18 cellular contexts compared by ENCODE assay signal in genomic region chr7:157928808-157929425, GRCh38.
A peak's percentile ranks its signal among the peaks of the same experiment; 100 is the strongest.
DNase-seq lines count a peak whose midpoint lies in the region; ATAC-seq, FAIRE-seq and TF ChIP-seq lines count a peak whose summit lies in the region.
"Had no signal": no experiment of that assay in that cellular context is flagged by ENCODE, and none has a peak within 500 bp of the region (broad histone marks: within the 10 kb centered on the region; RNA-seq: fewer than 3 reads in every experiment).

No MANE protein-coding gene starts in this region.

- no peak for TF ChIP-seq POLR2A in H54 (IDR thresholded peaks at IDR 0.05; ENCODE audit: low read depth, low read length)

- H3K9ac ChIP-seq in BLaER1 (no peak overlapping the region), endodermal cell (ENCODE audit: extremely low read depth, low read length, poor library complexity, severe bottlenecking) (no peak overlapping the region)

- peaks cover 72% of the 10 kb centered on the region for H3K4me1 ChIP-seq in BLaER1
- H3K4me1 ChIP-seq in CD8-positive, alpha-beta T cell (ENCODE audit: insufficient read depth, low read length) = peaks cover 45% of the 10 kb centered on the region
- H3K4me1 ChIP-seq in endodermal cell (ENCODE audit: control insufficient read depth, insufficient read depth, low read length) = no peaks in the 10 kb centered on the region
- H3K4me1 ChIP-seq: Caco-2 had no signal

- POLR2A ChIA-PET in CD8-positive, alpha-beta T cell (lab: Charles Lee) = no interaction called here
- POLR2A ChIA-PET in naive thymus-derived CD8-positive, alpha-beta T cell (lab: Charles Lee) = no interaction called here
- POLR2A ChIA-PET in activated CD4-positive, alpha-beta memory T cell treated with anti-CD3 and anti-CD28 coated beads for 36 hours (lab: Charles Lee) = no interaction called here

- DNase-seq in CD8-positive, alpha-beta T cell = no peak
- peak; percentile 36 for DNase-seq in endodermal cell
- no peak for DNase-seq in naive thymus-derived CD8-positive, alpha-beta T cell
- no peak for DNase-seq in activated CD4-positive, alpha-beta memory T cell treated with anti-CD3 and anti-CD28 coated beads for 36 hours
- no peak for DNase-seq in SHP77 treated with DMSO at 0.1 percent for 48 hours (lab: John Stamatoyannopoulos, UW)
- no peak for DNase-seq in H54 (ENCODE audit: insufficient read length, low spot score)
- DNase-seq: ACHN; Caco-2; CD8-positive, alpha-beta memory T cell; DND-41; GDM1; H7 had no signal

- TF ChIP-seq CTCF in CD8-positive, alpha-beta T cell (IDR thresholded peaks at IDR 0.05) = no peak
- no peak for TF ChIP-seq CTCF in endodermal cell (conservative IDR thresholded peaks at IDR 0.05)

- peaks cover 18% of the 10 kb centered on the region for H3K9me3 ChIP-seq in BLaER1
- H3K9me3 ChIP-seq in CD8-positive, alpha-beta T cell (ENCODE audit: low read length) = no peaks in the 10 kb centered on the region
- peaks cover 63% of the 10 kb centered on the region for H3K9me3 ChIP-seq in endodermal cell (ENCODE audit: control insufficient read depth, low read length)

- intact Hi-C loops in CD8-positive, alpha-beta T cell (cut with DNase I, micrococcal nuclease) = loop anchor here (5.0 kb wide), 2 partner anchors 47 to 792 kb away; partner anchors contain the start of gene UBE3C (in 1 of the 2)
- intact Hi-C loops in activated CD4-positive, alpha-beta memory T cell treated with anti-CD3 and anti-CD28 coated beads for 36 hours (cut with micrococcal nuclease) = no loop called here

- H3K4me3 ChIP-seq in BLaER1 = no peak overlapping the region
- no peak overlapping the region for H3K4me3 ChIP-seq in CD8-positive, alpha-beta T cell (ENCODE audit: low read depth, low read length)
- no peak overlapping the region for H3K4me3 ChIP-seq in endodermal cell (ENCODE audit: low read length)

- peak overlapping the region; percentile 19; the same call in 1 of the 2 replicates for H3K4me2 ChIP-seq in BLaER1

- no peak overlapping the region for H3K4me3 Mint-ChIP-seq in CD8-positive, alpha-beta T cell
- no peak overlapping the region for H3K4me3 Mint-ChIP-seq in endodermal cell
- H3K4me3 Mint-ChIP-seq in naive thymus-derived CD8-positive, alpha-beta T cell = peak overlapping the region in 1 of 10 donors; percentile 31
- no peak overlapping the region for H3K4me3 Mint-ChIP-seq in activated CD4-positive, alpha-beta memory T cell treated with anti-CD3 and anti-CD28 coated beads for 36 hours
- H3K4me3 Mint-ChIP-seq: CD8-positive, alpha-beta memory T cell had no signal

- no peaks in the 10 kb centered on the region for H3K27me3 ChIP-seq in BLaER1
- no peaks in the 10 kb centered on the region for H3K27me3 ChIP-seq in CD8-positive, alpha-beta T cell (ENCODE audit: insufficient read depth, low read length)
- no peaks in the 10 kb centered on the region for H3K27me3 ChIP-seq in endodermal cell (ENCODE audit: control insufficient read depth, insufficient read depth, low read length, poor library complexity, severe bottlenecking)

- CTCF ChIA-PET in CD8-positive, alpha-beta T cell (lab: Charles Lee) = no interaction called here
- CTCF ChIA-PET in activated CD4-positive, alpha-beta memory T cell treated with anti-CD3 and anti-CD28 coated beads for 36 hours (lab: Charles Lee) = no interaction called here

- H4K20me1 ChIP-seq in BLaER1 = peaks cover 7% of the 10 kb centered on the region; the same call in 1 of the 2 replicates

- 63 to 78% methylated on average over 7 to 14 of the region's 14 CpGs for WGBS in endodermal cell (ENCODE audit: insufficient coverage in 1 of 2, insufficient read length in 1 of 2), 2 experiments

- peaks cover 6% of the 10 kb centered on the region for H3K9me3 Mint-ChIP-seq in CD8-positive, alpha-beta T cell
- H3K9me3 Mint-ChIP-seq in endodermal cell = peaks cover 16% of the 10 kb centered on the region
- peaks cover 0 to 10% (median under 1%) of the 10 kb centered on the region in 9 donors for H3K9me3 Mint-ChIP-seq in naive thymus-derived CD8-positive, alpha-beta T cell
- peaks cover 19% of the 10 kb centered on the region for H3K9me3 Mint-ChIP-seq in activated CD4-positive, alpha-beta memory T cell treated with anti-CD3 and anti-CD28 coated beads for 36 hours

- peak overlapping the region; percentile 78 for H3K27ac Mint-ChIP-seq in CD8-positive, alpha-beta T cell
- H3K27ac Mint-ChIP-seq in endodermal cell = no peak overlapping the region
- peak overlapping the region in 6 of 10 donors; percentile 37 to 95 (median 52) for H3K27ac Mint-ChIP-seq in naive thymus-derived CD8-positive, alpha-beta T cell
- no peak overlapping the region for H3K27ac Mint-ChIP-seq in activated CD4-positive, alpha-beta memory T cell treated with anti-CD3 and anti-CD28 coated beads for 36 hours

- H3K36me3 Mint-ChIP-seq in CD8-positive, alpha-beta T cell = no peaks in the 10 kb centered on the region
- H3K36me3 Mint-ChIP-seq in endodermal cell (ENCODE audit: low read depth) = peaks cover 6% of the 10 kb centered on the region
- no peaks in the 10 kb centered on the region for H3K36me3 Mint-ChIP-seq in naive thymus-derived CD8-positive, alpha-beta T cell
- H3K36me3 Mint-ChIP-seq in activated CD4-positive, alpha-beta memory T cell treated with anti-CD3 and anti-CD28 coated beads for 36 hours = peaks cover 8% of the 10 kb centered on the region
- H3K36me3 Mint-ChIP-seq: CD8-positive, alpha-beta memory T cell had no signal

- H3K36me3 ChIP-seq in BLaER1 = no peaks in the 10 kb centered on the region
- no peaks in the 10 kb centered on the region for H3K36me3 ChIP-seq in CD8-positive, alpha-beta T cell (ENCODE audit: insufficient read depth, low read length)
- H3K36me3 ChIP-seq in endodermal cell (ENCODE audit: control insufficient read depth, insufficient read depth, low read length) = no peaks in the 10 kb centered on the region

- peaks cover 50% of the 10 kb centered on the region for H3K4me1 Mint-ChIP-seq in CD8-positive, alpha-beta T cell (ENCODE audit: low read depth)
- H3K4me1 Mint-ChIP-seq in endodermal cell = peaks cover 5% of the 10 kb centered on the region
- H3K4me1 Mint-ChIP-seq in naive thymus-derived CD8-positive, alpha-beta T cell = peaks cover 19 to 50% (median 32%) of the 10 kb centered on the region in 4 donors
- H3K4me1 Mint-ChIP-seq in activated CD4-positive, alpha-beta memory T cell treated with anti-CD3 and anti-CD28 coated beads for 36 hours (ENCODE audit: low read depth) = peaks cover 13% of the 10 kb centered on the region

- no peak for FAIRE-seq in H54 (lab: Jason Lieb, UNC)
- FAIRE-seq: GM12892, HepG2, HTR-8/SVneo had no signal

- H3K27me3 Mint-ChIP-seq in CD8-positive, alpha-beta T cell (ENCODE audit: low read depth) = no peaks in the 10 kb centered on the region
- no peaks in the 10 kb centered on the region for H3K27me3 Mint-ChIP-seq in endodermal cell (ENCODE audit: insufficient read depth)
- H3K27me3 Mint-ChIP-seq in naive thymus-derived CD8-positive, alpha-beta T cell = peaks cover 0 to 2% (median 0%) of the 10 kb centered on the region in 5 donors
- H3K27me3 Mint-ChIP-seq in activated CD4-positive, alpha-beta memory T cell treated with anti-CD3 and anti-CD28 coated beads for 36 hours = peaks cover 8% of the 10 kb centered on the region

- H3K27ac ChIP-seq in BLaER1 (no peak overlapping the region), endodermal cell (ENCODE audit: low read depth, low read length) (no peak overlapping the region)
- H3K27ac ChIP-seq in CD8-positive, alpha-beta T cell (ENCODE audit: low read depth, low read length) = no peak overlapping the region
- H3K27ac ChIP-seq: C4-2B had no signal

- no peak for ATAC-seq in CD8-positive, alpha-beta T cell
- no peak for ATAC-seq in naive thymus-derived CD8-positive, alpha-beta T cell
- ATAC-seq in HG03175 (IDR thresholded peaks at IDR 0.05; ENCODE audit: unreplicated experiment) = no peak
- ATAC-seq: HepG2 had no signal

Comparison
In these comparisons a context has a peak if more than half of its experiments do, and no peak if none do; other contexts are left out.
1. H3K27ac Mint-ChIP-seq: peak in CD8-positive, alpha-beta T cell (single experiment) and naive thymus-derived CD8-positive, alpha-beta T cell (6 of 10); none in endodermal cell (single experiment) and activated CD4-positive, alpha-beta memory T cell treated with anti-CD3 and anti-CD28 coated beads for 36 hours (single experiment).